In the genomic region with DNA sequence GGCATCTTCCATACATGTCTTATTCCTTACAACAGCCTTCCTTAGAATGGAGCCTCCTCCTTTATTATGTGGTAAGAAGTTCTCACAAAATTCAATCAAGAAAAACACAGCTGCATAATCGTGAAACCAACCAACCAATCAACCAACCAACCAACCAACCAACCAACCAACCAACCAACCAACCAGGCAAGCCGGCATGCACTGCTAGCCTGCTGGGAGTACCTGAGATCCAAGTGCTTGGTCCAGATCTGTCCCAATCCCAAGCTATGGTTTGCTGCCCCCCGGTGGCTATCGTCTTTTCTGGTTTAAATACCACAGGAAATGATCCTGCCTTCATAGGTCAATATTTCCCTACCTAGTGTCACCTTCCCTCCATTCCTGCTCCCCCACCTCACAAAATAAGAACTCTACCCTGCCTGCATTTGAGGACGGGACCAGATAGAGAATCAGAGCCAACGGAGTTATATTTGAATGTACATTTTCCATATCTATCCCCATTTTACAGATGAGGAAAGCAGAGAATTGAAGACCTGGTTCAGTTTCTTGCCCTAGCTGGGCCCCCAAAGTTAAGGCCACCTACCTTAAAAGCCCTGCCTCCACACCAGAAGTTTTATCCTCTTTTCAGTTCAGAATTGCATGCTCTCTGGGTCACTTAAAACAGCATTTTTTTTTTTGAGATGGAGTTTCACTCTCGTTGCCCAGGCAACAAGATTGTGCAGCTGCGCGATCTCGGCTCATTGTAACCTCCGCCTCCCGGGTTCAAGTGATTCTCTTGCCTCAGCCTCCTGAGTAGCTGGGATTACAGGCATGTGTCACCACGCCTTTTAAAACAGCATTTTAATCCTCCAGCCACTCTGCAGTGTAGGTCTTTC, we compare ENCODE assay signal across 9 cellular contexts. TPM values are rescaled to one million over a fixed set of nuclear protein-coding genes. Genes with fewer than 3 reads are reported as not detected.
DNase-seq lines count a peak whose midpoint lies in the region; ATAC-seq and TF ChIP-seq lines count a peak whose summit lies in the region.
"Had no signal": no experiment of that assay in that cellular context is flagged by ENCODE, and none has a peak within 500 bp of the region (broad histone marks: within the 10 kb centered on the region; RNA-seq: fewer than 3 reads in every experiment).

No MANE protein-coding gene starts in this region.

- DNase-seq in H9 (peak; percentile 78), NCI-H748 treated with DMSO at 0.1 percent for 48 hours (lab: John Stamatoyannopoulos, UW) (peak; percentile 54), prostate gland (ENCODE audit: low spot score) (peak; percentile 72), GM19238 (ENCODE audit: insufficient read length, low spot score) (no peak), amniotic stem cell (lab: John Stamatoyannopoulos, UW) (no peak)
- peak; percentile 34 for DNase-seq in activated T-cell treated with anti-CD3 and anti-CD28 coated beads, Interleukin-2, amount 50 U/mL, for 4 hours

- H3K9ac ChIP-seq in BLaER1 (no peak overlapping the region), H9 (ENCODE audit: extremely low read depth, insufficient read length, low read length) (no peak overlapping the region)

- no peak for TF ChIP-seq EP300 in gastroesophageal sphincter (IDR thresholded peaks at IDR 0.05)

- no peak overlapping the region for H3T11ph ChIP-seq in H9 (ENCODE audit: low read length)

- H4K20me1 ChIP-seq in BLaER1 (no peaks in the 10 kb centered on the region), H9 (ENCODE audit: control insufficient read depth, insufficient read depth, insufficient read length) (no peaks in the 10 kb centered on the region)

- no peak overlapping the region; a peak in 1 of 7 replicates for H3K27ac Mint-ChIP-seq in H9

- no peak overlapping the region for H3K23ac ChIP-seq in H9 (ENCODE audit: insufficient read length, low read depth, low read length)

- H3K4me2 ChIP-seq in BLaER1 (peak overlapping the region; percentile 57), H9 (ENCODE audit: insufficient read depth, insufficient read length, low read length) (no peak overlapping the region)

- H3K79me1 ChIP-seq in H9 (ENCODE audit: insufficient read depth, low read depth, low read length, poor library complexity, severe bottlenecking): no peaks in the 10 kb centered on the region

- H2BK120ac ChIP-seq in H9 (ENCODE audit: low read depth, low read length, poor library complexity, severe bottlenecking): no peak overlapping the region

- H3K27ac ChIP-seq in BLaER1 (no peak overlapping the region), H9 (ENCODE audit: insufficient read length, low read depth, low read length) (no peak overlapping the region), gastroesophageal sphincter (no peak overlapping the region), prostate gland (no peak overlapping the region)

- no peaks in the 10 kb centered on the region for H3K36me3 ChIP-seq in BLaER1
- no peaks in the 10 kb centered on the region for H3K36me3 ChIP-seq in gastroesophageal sphincter
- H3K36me3 ChIP-seq in prostate gland: no peaks in the 10 kb centered on the region

- H3K9me3 ChIP-seq in BLaER1 (no peaks in the 10 kb centered on the region), H9 (ENCODE audit: control insufficient read depth, low read depth, low read length) (no peaks in the 10 kb centered on the region), gastroesophageal sphincter (no peaks in the 10 kb centered on the region), prostate gland (no peaks in the 10 kb centered on the region)

- H3K23me2 ChIP-seq in H9 (ENCODE audit: insufficient read length, low read depth, low read length, poor library complexity, severe bottlenecking): no peaks in the 10 kb centered on the region

- H3K27me3 Mint-ChIP-seq in H9 (ENCODE audit: low read depth): peaks cover 12% of the 10 kb centered on the region; the same call in 1 of the 2 replicates
- H3K27me3 Mint-ChIP-seq in activated T-cell treated with anti-CD3 and anti-CD28 coated beads, Interleukin-2, amount 50 U/mL, for 4 hours (ENCODE audit: low read depth): no peaks in the 10 kb centered on the region

- H3K4ac ChIP-seq in H9 (ENCODE audit: low read depth, low read length): no peak overlapping the region

- no peak overlapping the region for H2AFZ ChIP-seq in H9 (ENCODE audit: low read length)

- no peaks in the 10 kb centered on the region for H3K79me2 ChIP-seq in H9 (ENCODE audit: insufficient read depth, low read length)

- no CpG with 5 or more reads among the region's 13 CpGs for WGBS in H9 (ENCODE audit: extremely low coverage, insufficient read length, low lambda C conversion rate)
- 31 to 40% methylated on average over 7 to 12 of the region's 13 CpGs for WGBS in gastroesophageal sphincter (ENCODE audit: low coverage in 1 of 2), 2 donors
- WGBS in prostate gland: 55% methylated on average over 13 of the region's 13 CpGs

- no peak overlapping the region for H4K91ac ChIP-seq in H9 (ENCODE audit: insufficient read length, low read depth, low read length)

- no peak overlapping the region for H3K14ac ChIP-seq in H9 (ENCODE audit: insufficient read depth, low read length)

- H3K18ac ChIP-seq in H9 (ENCODE audit: insufficient read length, low read depth, low read length): no peak overlapping the region

- no peaks in the 10 kb centered on the region; a peak in 1 of 7 replicates for H3K36me3 Mint-ChIP-seq in H9 (ENCODE audit: insufficient read depth in 1 of 3, low read depth in 3 of 3)
- H3K36me3 Mint-ChIP-seq in activated T-cell treated with anti-CD3 and anti-CD28 coated beads, Interleukin-2, amount 50 U/mL, for 4 hours (ENCODE audit: insufficient read depth): no peaks in the 10 kb centered on the region

- H2BK12ac ChIP-seq in H9 (ENCODE audit: insufficient read length, low read depth, low read length): no peak overlapping the region

- H3K4me3 ChIP-seq in BLaER1: no peak overlapping the region
- H3K4me3 ChIP-seq in gastroesophageal sphincter: no peak overlapping the region
- H3K4me3 ChIP-seq in prostate gland: no peak overlapping the region

- no peak overlapping the region for H2AK5ac ChIP-seq in H9 (ENCODE audit: insufficient read length, low read length)

- no peak overlapping the region for H2BK15ac ChIP-seq in H9 (ENCODE audit: low read depth, low read length)

- H3K9me3 Mint-ChIP-seq in H9: no peaks in the 10 kb centered on the region
- H3K9me3 Mint-ChIP-seq in activated T-cell treated with anti-CD3 and anti-CD28 coated beads, Interleukin-2, amount 50 U/mL, for 4 hours: no peaks in the 10 kb centered on the region

- H2BK5ac ChIP-seq in H9 (ENCODE audit: insufficient read length, low read length): no peak overlapping the region

- TF ChIP-seq POLR2A in gastroesophageal sphincter (IDR thresholded peaks at IDR 0.05): no peak
- TF ChIP-seq POLR2A in prostate gland (IDR thresholded peaks at IDR 0.05): no peak

- TF ChIP-seq CTCF in H9 (conservative IDR thresholded peaks at IDR 0.05) (peak; percentile 71), gastroesophageal sphincter (IDR thresholded peaks at IDR 0.05) (peak in 3 of 4 experiments; percentile 35 to 59 (median 57)), prostate gland (IDR thresholded peaks at IDR 0.05) (peak; percentile 10 to 71 (median 55))

- H4K5ac ChIP-seq in H9 (ENCODE audit: insufficient read length, low read depth, low read length): no peak overlapping the region

- no peak overlapping the region for H2BK20ac ChIP-seq in H9 (ENCODE audit: low read depth, low read length, poor library complexity, severe bottlenecking)

- no peak overlapping the region for H3K56ac ChIP-seq in H9 (ENCODE audit: insufficient read length, low read depth, low read length)

- H3K4me1 Mint-ChIP-seq in H9: peaks cover 0 to 2% of the 10 kb centered on the region in 2 experiments; a peak in 1 of 4 replicates
- H3K4me1 Mint-ChIP-seq in activated T-cell treated with anti-CD3 and anti-CD28 coated beads, Interleukin-2, amount 50 U/mL, for 4 hours (ENCODE audit: low read depth): peaks cover 23% of the 10 kb centered on the region

- H3K4me3 Mint-ChIP-seq in H9: no peak overlapping the region
- H3K4me3 Mint-ChIP-seq in activated T-cell treated with anti-CD3 and anti-CD28 coated beads, Interleukin-2, amount 50 U/mL, for 4 hours: no peak overlapping the region

- H4K8ac ChIP-seq in H9 (replicated peaks; ENCODE audit: insufficient read length, low read depth, low read length): no peak overlapping the region

- no peak for ATAC-seq in activated T-cell treated with anti-CD3 and anti-CD28 coated beads, Interleukin-2, amount 50 U/mL, for 4 hours
- peak; percentile 50 for ATAC-seq in gastroesophageal sphincter

- intact Hi-C loops in prostate gland (cut with DNase I): no loop called here

- H3K4me1 ChIP-seq in BLaER1: peaks cover 95% of the 10 kb centered on the region
- no peaks in the 10 kb centered on the region for H3K4me1 ChIP-seq in H9 (ENCODE audit: insufficient read depth, low read length)
- peaks cover 0 to 6% (median 0%) of the 10 kb centered on the region in 3 donors for H3K4me1 ChIP-seq in gastroesophageal sphincter
- no peaks in the 10 kb centered on the region for H3K4me1 ChIP-seq in prostate gland (replicated peaks)

- H3K27me3 ChIP-seq in BLaER1 (no peaks in the 10 kb centered on the region), H9 (ENCODE audit: insufficient read depth, low read length) (no peaks in the 10 kb centered on the region), gastroesophageal sphincter (no peaks in the 10 kb centered on the region), prostate gland (replicated peaks; ENCODE audit: insufficient read depth) (no peaks in the 10 kb centered on the region)

RNA-seq across cellular contexts. Expression of a gene that starts 27.1 kb away (rescaled TPM):
- total RNA-seq in H9 (2021) (0.04 TPM in 1 of 2 replicates, not detected in the other), gastroesophageal sphincter (1 to 10 TPM in 1 of 4 donors, under 1 TPM in 2, not detected in 1; 0.67 to 1.6 (median 0.89) TPM), prostate gland (under 1 TPM; 0.14 to 0.45 TPM)
- under 1 TPM in 2 of 3 donors, not detected in 1; 0.05 TPM for total RNA-seq in activated T-cell treated with anti-CD3 and anti-CD28 coated beads, Interleukin-2, amount 50 U/mL, for 4 hours
- total RNA-seq: skeletal muscle tissue had no signal

RNA-seq across cellular contexts. Expression of a gene that starts 46.2 kb away (rescaled TPM):
- 17.4 and 19.1 TPM in 2 replicates for total RNA-seq in H9 (2021)
- 10 to 100 TPM; 23.2 to 42.0 (median 28.3) TPM for total RNA-seq in activated T-cell treated with anti-CD3 and anti-CD28 coated beads, Interleukin-2, amount 50 U/mL, for 4 hours
- total RNA-seq in gastroesophageal sphincter: 100 to 1,000 TPM in 1 of 4 donors, 10 to 100 TPM in 3; 49.7 to 137 (median 81.7) TPM
- 100 to 1,000 TPM in 1 of 2 donors, 10 to 100 TPM in 1; 69.7 to 148 TPM for total RNA-seq in prostate gland

Comparison
In these comparisons a context has a peak if more than half of its experiments do, and no peak if none do; other contexts are left out.
1. DNase-seq: peak in H9 (single experiment), NCI-H748 treated with DMSO at 0.1 percent for 48 hours (single experiment), activated T-cell treated with anti-CD3 and anti-CD28 coated beads, Interleukin-2, amount 50 U/mL, for 4 hours (single experiment) and prostate gland (single experiment); none in GM19238 (single experiment) and amniotic stem cell (single experiment).
2. Peak in every context shown above with its lines, with median percentiles within 50 percentile points of each other: CTCF ChIP-seq.